13 cellular contexts compared by ENCODE assay signal in genomic region chr3:184593923-184594303, GRCh38.
"Had no signal": no experiment of that assay in that cellular context is flagged by ENCODE, and none has a peak within 500 bp of the region (broad histone marks: within the 10 kb centered on the region; RNA-seq: fewer than 3 reads in every experiment).

No MANE protein-coding gene starts in this region.

- ATAC-seq: left colon; stimulated activated memory B cell treated with anti-CD40 and anti-IgM and Interleukin-4, amounts not matched to agents 10 μg/mL and 1 μg/mL and 100 μg/mL, for 72 hours; T-helper 17 cell had no signal

- H3K27me3 Mint-ChIP-seq: activated naive CD4-positive, alpha-beta T cell treated with anti-CD3 and anti-CD28 coated beads, Interleukin-2, amount 50 U/mL, for 24 hours; stimulated activated memory B cell treated with anti-CD40 and anti-IgM and Interleukin-4, amounts not matched to agents 10 μg/mL and 1 μg/mL and 100 μg/mL, for 72 hours had no signal

- H3K36me3 ChIP-seq: brain microvascular endothelial cell, esophagus muscularis mucosa, prostate gland, right lobe of liver, spleen had no signal

- H3K4me3 Mint-ChIP-seq: activated naive CD4-positive, alpha-beta T cell treated with anti-CD3 and anti-CD28 coated beads, Interleukin-2, amount 50 U/mL, for 24 hours; stimulated activated memory B cell treated with anti-CD40 and anti-IgM and Interleukin-4, amounts not matched to agents 10 μg/mL and 1 μg/mL and 100 μg/mL, for 72 hours; T-helper 17 cell had no signal

- H3K4me3 ChIP-seq: dorsolateral prefrontal cortex, esophagus muscularis mucosa, prostate gland, right lobe of liver, spleen had no signal

- H3K27ac Mint-ChIP-seq: activated naive CD4-positive, alpha-beta T cell treated with anti-CD3 and anti-CD28 coated beads, Interleukin-2, amount 50 U/mL, for 24 hours; stimulated activated memory B cell treated with anti-CD40 and anti-IgM and Interleukin-4, amounts not matched to agents 10 μg/mL and 1 μg/mL and 100 μg/mL, for 72 hours; T-helper 17 cell had no signal

- H3K4me1 Mint-ChIP-seq: activated naive CD4-positive, alpha-beta T cell treated with anti-CD3 and anti-CD28 coated beads, Interleukin-2, amount 50 U/mL, for 24 hours; stimulated activated memory B cell treated with anti-CD40 and anti-IgM and Interleukin-4, amounts not matched to agents 10 μg/mL and 1 μg/mL and 100 μg/mL, for 72 hours; T-helper 17 cell had no signal

- H3K27ac ChIP-seq: brain microvascular endothelial cell, right lobe of liver had no signal

- DNase-seq: activated CD4-positive, CD25-positive, alpha-beta regulatory T cell; amniotic stem cell; brain microvascular endothelial cell; dorsolateral prefrontal cortex; left colon; right lobe of liver; stimulated activated CD4-positive, alpha-beta T cell treated with anti-CD3 and anti-CD28 coated beads, Interleukin-1b, Interleukin-23, amount 100 ng/mL, for 48 hours; T-helper 17 cell had no signal

- H3K9me3 Mint-ChIP-seq: activated naive CD4-positive, alpha-beta T cell treated with anti-CD3 and anti-CD28 coated beads, Interleukin-2, amount 50 U/mL, for 24 hours; stimulated activated memory B cell treated with anti-CD40 and anti-IgM and Interleukin-4, amounts not matched to agents 10 μg/mL and 1 μg/mL and 100 μg/mL, for 72 hours had no signal

- H3K36me3 Mint-ChIP-seq: activated naive CD4-positive, alpha-beta T cell treated with anti-CD3 and anti-CD28 coated beads, Interleukin-2, amount 50 U/mL, for 24 hours; stimulated activated memory B cell treated with anti-CD40 and anti-IgM and Interleukin-4, amounts not matched to agents 10 μg/mL and 1 μg/mL and 100 μg/mL, for 72 hours had no signal

- H3K9me3 ChIP-seq: esophagus muscularis mucosa, prostate gland, right lobe of liver, spleen had no signal

- H3K4me1 ChIP-seq: prostate gland, right lobe of liver had no signal

- H3K27me3 ChIP-seq: brain microvascular endothelial cell, dorsolateral prefrontal cortex, esophagus muscularis mucosa, right lobe of liver, spleen had no signal
